8 cellular contexts compared by ENCODE assay signal in genomic region chr10:71840177-71840711, GRCh38. TPM values are rescaled to one million over a fixed set of nuclear protein-coding genes. Genes with fewer than 3 reads are reported as not detected.
DNase-seq lines count a peak whose midpoint lies in the region; ATAC-seq lines count a peak whose summit lies in the region.

No MANE protein-coding gene starts in this region.

- POLR2A ChIA-PET in activated CD8-positive, alpha-beta T cell treated with anti-CD3 and anti-CD28 coated beads, Interleukin-2, amount 10 ng/mL, durations not matched to agents 7 days and 5 days (lab: Charles Lee) = interaction anchor here (0.7 kb wide), 1 partner anchor 9 kb away, joined by 4 read pairs; no protein-coding TSS in a partner anchor

- H3K4me3 Mint-ChIP-seq in activated CD8-positive, alpha-beta T cell treated with anti-CD3 and anti-CD28 coated beads, Interleukin-2, amount 10 ng/mL, durations not matched to agents 7 days and 5 days = no peak overlapping the region

- ATAC-seq in left cardiac atrium (peak; percentile 76 to 80), HG03439 (IDR thresholded peaks at IDR 0.05; ENCODE audit: unreplicated experiment) (no peak)
- ATAC-seq in activated CD8-positive, alpha-beta T cell treated with anti-CD3 and anti-CD28 coated beads, Interleukin-2, amount 10 ng/mL, durations not matched to agents 7 days and 5 days = no peak
- ATAC-seq in stimulated activated naive CD8-positive, alpha-beta T cell treated with anti-CD3 and anti-CD28 coated beads, Interleukin-15, Interleukin-2, amounts not matched to agents 100 U/mL and 50 U/mL, for 24 hours = no peak

- DNase-seq in D341Med (ENCODE audit: low spot score) (peak; percentile 79), NCI-H1436 (lab: John Stamatoyannopoulos, UW) (peak; percentile 94), left cardiac atrium (peak; percentile 86), renal cortical epithelial cell (ENCODE audit: low read depth) (peak; percentile 97)
- no peak for DNase-seq in activated CD8-positive, alpha-beta T cell treated with anti-CD3 and anti-CD28 coated beads, Interleukin-2, amount 10 ng/mL, durations not matched to agents 7 days and 5 days
- no peak for DNase-seq in stimulated activated naive CD8-positive, alpha-beta T cell treated with anti-CD3 and anti-CD28 coated beads, Interleukin-15, Interleukin-2, amounts not matched to agents 100 U/mL and 50 U/mL, for 24 hours

- H3K9me3 Mint-ChIP-seq in activated CD8-positive, alpha-beta T cell treated with anti-CD3 and anti-CD28 coated beads, Interleukin-2, amount 10 ng/mL, durations not matched to agents 7 days and 5 days (ENCODE audit: insufficient read depth) = no peaks in the 10 kb centered on the region

- H3K36me3 Mint-ChIP-seq in activated CD8-positive, alpha-beta T cell treated with anti-CD3 and anti-CD28 coated beads, Interleukin-2, amount 10 ng/mL, durations not matched to agents 7 days and 5 days (ENCODE audit: low read depth) = peaks cover 6% of the 10 kb centered on the region

- H3K4me1 Mint-ChIP-seq in activated CD8-positive, alpha-beta T cell treated with anti-CD3 and anti-CD28 coated beads, Interleukin-2, amount 10 ng/mL, durations not matched to agents 7 days and 5 days (ENCODE audit: low read depth) = peaks cover 52% of the 10 kb centered on the region

- H3K27ac ChIP-seq in adipose tissue (ENCODE audit: low read depth, low read length) = peak overlapping the region; percentile 17

- H3K27me3 Mint-ChIP-seq in activated CD8-positive, alpha-beta T cell treated with anti-CD3 and anti-CD28 coated beads, Interleukin-2, amount 10 ng/mL, durations not matched to agents 7 days and 5 days (ENCODE audit: low read depth) = no peaks in the 10 kb centered on the region

- no peak overlapping the region for H3K27ac Mint-ChIP-seq in activated CD8-positive, alpha-beta T cell treated with anti-CD3 and anti-CD28 coated beads, Interleukin-2, amount 10 ng/mL, durations not matched to agents 7 days and 5 days

- 33 to 53% (median 46%) methylated on average over 4 of the region's 4 CpGs for WGBS in adipose tissue, 3 donors

- intact Hi-C loops in left cardiac atrium (cut with DNase I) = no loop called here

- CTCF ChIA-PET in activated CD8-positive, alpha-beta T cell treated with anti-CD3 and anti-CD28 coated beads, Interleukin-2, amount 10 ng/mL, durations not matched to agents 7 days and 5 days (lab: Charles Lee) = interaction anchor here (0.7 to 1.0 kb wide), 2 partner anchors 9 to 11 kb away, joined by 3 read pairs; partner anchors contain the start of gene PSAP

RNA-seq across cellular contexts. Expression of gene PSAP, which starts 10.8 kb away (rescaled TPM):
- 100 to 1,000 TPM; 323 to 822 (median 464) TPM for polyA plus RNA-seq in adipose tissue
- 1,000 to 10,000 TPM; 1,413 to 1,441 TPM for total RNA-seq in left cardiac atrium
- total RNA-seq in renal cortical epithelial cell = 787 and 1,464 TPM in 2 replicates
- 100 to 1,000 TPM; 112 to 113 TPM for total RNA-seq in activated CD8-positive, alpha-beta T cell treated with anti-CD3 and anti-CD28 coated beads, Interleukin-2, amount 10 ng/mL, durations not matched to agents 7 days and 5 days

Comparison
In these comparisons a context has a peak if more than half of its experiments do, and no peak if none do; other contexts are left out.
1. DNase-seq: peak in D341Med (single experiment), NCI-H1436 (single experiment), left cardiac atrium (single experiment) and renal cortical epithelial cell (single experiment); none in activated CD8-positive, alpha-beta T cell treated with anti-CD3 and anti-CD28 coated beads, Interleukin-2, amount 10 ng/mL, durations not matched to agents 7 days and 5 days (single experiment) and stimulated activated naive CD8-positive, alpha-beta T cell treated with anti-CD3 and anti-CD28 coated beads, Interleukin-15, Interleukin-2, amounts not matched to agents 100 U/mL and 50 U/mL, for 24 hours (single experiment).
2. ATAC-seq: peak in left cardiac atrium (2 of 2); none in activated CD8-positive, alpha-beta T cell treated with anti-CD3 and anti-CD28 coated beads, Interleukin-2, amount 10 ng/mL, durations not matched to agents 7 days and 5 days (single experiment), HG03439 (single experiment) and stimulated activated naive CD8-positive, alpha-beta T cell treated with anti-CD3 and anti-CD28 coated beads, Interleukin-15, Interleukin-2, amounts not matched to agents 100 U/mL and 50 U/mL, for 24 hours (single experiment).